18 cellular contexts compared by ENCODE assay signal in genomic region chr7:115526272-115526671, GRCh38.
DNase-seq lines count a peak whose midpoint lies in the region; FAIRE-seq and TF ChIP-seq lines count a peak whose summit lies in the region.
"Had no signal": no experiment of that assay in that cellular context is flagged by ENCODE, and none has a peak within 500 bp of the region (broad histone marks: within the 10 kb centered on the region; RNA-seq: fewer than 3 reads in every experiment).

No MANE protein-coding gene starts in this region.

- no peaks in the 10 kb centered on the region for H3K36me3 ChIP-seq in HUES64 (ENCODE audit: insufficient read depth, low read length)
- H3K36me3 ChIP-seq in endodermal cell (ENCODE audit: control insufficient read depth, insufficient read depth, low read length), result no peaks in the 10 kb centered on the region
- 0 out of 2 replicates have a peak, but pooled peaks cover 8% of the 10 kb centered on the region for H3K36me3 ChIP-seq in iPS-20b (ENCODE audit: insufficient read depth, low read depth, low read length)
- H3K36me3 ChIP-seq in osteoblast (ENCODE audit: insufficient read depth, low read length), result no peaks in the 10 kb centered on the region
- H3K36me3 ChIP-seq: BLaER1 treated with 17β-estradiol and CSF1 and Interleukin-3, amounts not matched to agents 10 nM and 100 nM; HAP-1 had no signal

- H3K9me3 Mint-ChIP-seq in endodermal cell, result peaks cover 35% of the 10 kb centered on the region
- H3K9me3 Mint-ChIP-seq in activated naive CD4-positive, alpha-beta T cell treated with anti-CD3 and anti-CD28 coated beads for 36 hours, result peaks cover 5% of the 10 kb centered on the region

- no peak for TF ChIP-seq CTCF in endodermal cell (conservative IDR thresholded peaks at IDR 0.05)
- no peak for TF ChIP-seq CTCF in osteoblast (IDR thresholded peaks at IDR 0.05; ENCODE audit: extremely low read depth, low read depth, low read length)
- no peak for TF ChIP-seq CTCF in GM20000 (IDR thresholded peaks at IDR 0.05; ENCODE audit: extremely low read depth, missing control alignments)

- H3K4me3 ChIP-seq in HUES64 (ENCODE audit: low read length) (peak overlapping the region; percentile 32), endodermal cell (ENCODE audit: low read length) (no peak overlapping the region), iPS-20b (ENCODE audit: low read length) (peak overlapping the region; percentile 29; the same call in 1 of the 2 replicates), osteoblast (ENCODE audit: insufficient read depth, low read length) (no peak overlapping the region)
- H3K4me3 ChIP-seq: BLaER1 treated with 17β-estradiol and CSF1 and Interleukin-3, amounts not matched to agents 10 nM and 100 nM; HAP-1 had no signal

- no peak for FAIRE-seq in GM19239 (lab: Jason Lieb, UNC)
- FAIRE-seq: RCC 7860 had no signal

- peak overlapping the region; percentile 50 for H2AFZ ChIP-seq in osteoblast (ENCODE audit: low read length)

- no peaks in the 10 kb centered on the region for H3K79me2 ChIP-seq in osteoblast (ENCODE audit: insufficient read depth, low read length)

- H3K27ac Mint-ChIP-seq in endodermal cell, result no peak overlapping the region
- no peak overlapping the region for H3K27ac Mint-ChIP-seq in activated naive CD4-positive, alpha-beta T cell treated with anti-CD3 and anti-CD28 coated beads for 36 hours
- H3K27ac Mint-ChIP-seq: CD8-positive, alpha-beta T cell had no signal

- peaks cover 5% of the 10 kb centered on the region for H3K36me3 Mint-ChIP-seq in endodermal cell (ENCODE audit: low read depth)
- H3K36me3 Mint-ChIP-seq in activated naive CD4-positive, alpha-beta T cell treated with anti-CD3 and anti-CD28 coated beads for 36 hours (ENCODE audit: low read depth), result no peaks in the 10 kb centered on the region
- H3K36me3 Mint-ChIP-seq: CD8-positive, alpha-beta T cell had no signal

- H3K4me1 ChIP-seq in HUES64 (ENCODE audit: insufficient read depth, low read length), result peaks cover 25% of the 10 kb centered on the region
- no peaks in the 10 kb centered on the region for H3K4me1 ChIP-seq in endodermal cell (ENCODE audit: control insufficient read depth, insufficient read depth, low read length)
- peaks cover 15% of the 10 kb centered on the region for H3K4me1 ChIP-seq in iPS-20b (ENCODE audit: insufficient read depth, low read length)
- no peaks in the 10 kb centered on the region for H3K4me1 ChIP-seq in osteoblast (ENCODE audit: insufficient read depth, low read length)
- H3K4me1 ChIP-seq: BLaER1 treated with 17β-estradiol and CSF1 and Interleukin-3, amounts not matched to agents 10 nM and 100 nM; HAP-1 had no signal

- H4K20me1 ChIP-seq in osteoblast (ENCODE audit: insufficient read depth, low read length), result no peaks in the 10 kb centered on the region
- H4K20me1 ChIP-seq: BLaER1 treated with 17β-estradiol and CSF1 and Interleukin-3, amounts not matched to agents 10 nM and 100 nM had no signal

- no peak overlapping the region for H3K9ac ChIP-seq in HUES64 (ENCODE audit: low read depth, low read length)
- H3K9ac ChIP-seq in endodermal cell (ENCODE audit: extremely low read depth, low read length, poor library complexity, severe bottlenecking), result no peak overlapping the region
- no peak overlapping the region for H3K9ac ChIP-seq in iPS-20b (ENCODE audit: low read depth, low read length)
- H3K9ac ChIP-seq: BLaER1 treated with 17β-estradiol and CSF1 and Interleukin-3, amounts not matched to agents 10 nM and 100 nM had no signal

- no peak overlapping the region for H3K4me2 ChIP-seq in osteoblast (ENCODE audit: insufficient read depth, low read length)
- H3K4me2 ChIP-seq: BLaER1 treated with 17β-estradiol and CSF1 and Interleukin-3, amounts not matched to agents 10 nM and 100 nM had no signal

- H3K9me3 ChIP-seq in HUES64 (ENCODE audit: insufficient read depth, low read depth, low read length) (peaks cover 15% of the 10 kb centered on the region), endodermal cell (ENCODE audit: control insufficient read depth, low read length) (peaks cover 12% of the 10 kb centered on the region), iPS-20b (ENCODE audit: insufficient read depth, low read depth, low read length) (peaks cover 31% of the 10 kb centered on the region), osteoblast (ENCODE audit: low read depth, low read length) (peaks cover 3% of the 10 kb centered on the region)
- H3K9me3 ChIP-seq: HAP-1 had no signal

- DNase-seq in endodermal cell (peak; percentile 48), osteoblast (ENCODE audit: insufficient read length, low spot score, missing footprints) (no peak), GM20000 (ENCODE audit: low spot score) (no peak), GM19239 (ENCODE audit: insufficient read length, low spot score) (no peak)
- no peak for DNase-seq in activated naive CD4-positive, alpha-beta T cell treated with anti-CD3 and anti-CD28 coated beads for 36 hours
- DNase-seq: CD8-positive, alpha-beta T cell; DMS79; NCI-H1105 treated with DMSO at 0.1 percent for 48 hours; NCI-H1694; NCI-H2107; NCI-H345; NCI-H526; Right ventricle myocardium superior had no signal

- intact Hi-C loops in activated naive CD4-positive, alpha-beta T cell treated with anti-CD3 and anti-CD28 coated beads for 36 hours (cut with micrococcal nuclease), result no loop called here

- peaks cover 49% of the 10 kb centered on the region for H3K27me3 ChIP-seq in HUES64 (ENCODE audit: insufficient read depth, low read length)
- H3K27me3 ChIP-seq in endodermal cell (ENCODE audit: control insufficient read depth, insufficient read depth, low read length, poor library complexity, severe bottlenecking), result no peaks in the 10 kb centered on the region
- H3K27me3 ChIP-seq in iPS-20b (ENCODE audit: insufficient read depth, low read length), result peaks cover 31% of the 10 kb centered on the region
- no peaks in the 10 kb centered on the region for H3K27me3 ChIP-seq in osteoblast (ENCODE audit: insufficient read depth, low read length)
- H3K27me3 ChIP-seq: BLaER1 treated with 17β-estradiol and CSF1 and Interleukin-3, amounts not matched to agents 10 nM and 100 nM had no signal

- peaks cover 8% of the 10 kb centered on the region for H3K4me1 Mint-ChIP-seq in endodermal cell
- no peaks in the 10 kb centered on the region for H3K4me1 Mint-ChIP-seq in activated naive CD4-positive, alpha-beta T cell treated with anti-CD3 and anti-CD28 coated beads for 36 hours (ENCODE audit: low read depth)

- H3K27me3 Mint-ChIP-seq in endodermal cell (ENCODE audit: insufficient read depth), result peaks cover 2% of the 10 kb centered on the region
- H3K27me3 Mint-ChIP-seq in activated naive CD4-positive, alpha-beta T cell treated with anti-CD3 and anti-CD28 coated beads for 36 hours (ENCODE audit: low read depth), result peaks cover 5% of the 10 kb centered on the region

- H3K27ac ChIP-seq in HUES64 (ENCODE audit: low read depth, low read length) (peak overlapping the region; percentile 72), endodermal cell (ENCODE audit: low read depth, low read length) (no peak overlapping the region), iPS-20b (ENCODE audit: low read length) (no peak overlapping the region), osteoblast (ENCODE audit: low read depth, low read length) (no peak overlapping the region)
- H3K27ac ChIP-seq: BLaER1 treated with 17β-estradiol and CSF1 and Interleukin-3, amounts not matched to agents 10 nM and 100 nM had no signal

- H3K4me3 Mint-ChIP-seq in endodermal cell, result no peak overlapping the region
- H3K4me3 Mint-ChIP-seq in activated naive CD4-positive, alpha-beta T cell treated with anti-CD3 and anti-CD28 coated beads for 36 hours, result no peak overlapping the region
- H3K4me3 Mint-ChIP-seq: CD8-positive, alpha-beta T cell had no signal

- 25% methylated on average over 1 of the region's 3 CpGs for WGBS in HUES64
- 55% methylated on average over 3 of the region's 3 CpGs; no CpG with 5 or more reads in 1 of the 2 experiments for WGBS in endodermal cell (ENCODE audit: insufficient coverage in 1 of 2, insufficient read length in 1 of 2), 2 experiments

- CTCF ChIA-PET in activated naive CD4-positive, alpha-beta T cell treated with anti-CD3 and anti-CD28 coated beads for 36 hours (lab: Charles Lee), result no interaction called here

Comparison
In these comparisons a context has a peak if more than half of its experiments do, and no peak if none do; other contexts are left out.
1. H3K4me3 ChIP-seq: peak in HUES64 (single experiment) and iPS-20b (single experiment); none in endodermal cell (single experiment) and osteoblast (single experiment).